ENCODE assay signal across 1 cellular context in the genomic region with DNA sequence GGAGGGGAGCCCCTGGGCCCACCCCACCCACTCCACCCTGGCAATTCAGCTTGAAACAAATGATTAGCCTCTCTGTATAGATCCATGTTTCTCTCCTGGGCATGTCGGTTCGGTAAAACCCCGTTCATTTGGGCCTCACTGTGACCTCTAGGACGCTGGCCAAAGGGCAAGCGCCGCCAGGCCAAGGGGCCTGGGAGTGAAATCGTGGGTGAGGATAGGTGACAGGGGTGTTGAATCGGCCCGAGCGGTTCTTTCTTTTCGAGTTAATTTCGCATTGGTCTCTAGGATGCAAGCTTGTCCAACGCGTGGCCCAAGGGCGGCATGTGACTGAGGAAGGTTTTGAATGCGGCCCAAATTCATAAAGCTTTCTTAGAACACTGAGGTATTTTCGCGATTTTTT.
TF ChIP-seq lines count a peak whose summit lies in the region.

No MANE protein-coding gene starts in this region.

TF ChIP-seq in GM12878, 131 proteins besides CTCF, POLR2A, EP300 and RAD21 (continued from another document):
- TF ChIP-seq, protein P1, sequence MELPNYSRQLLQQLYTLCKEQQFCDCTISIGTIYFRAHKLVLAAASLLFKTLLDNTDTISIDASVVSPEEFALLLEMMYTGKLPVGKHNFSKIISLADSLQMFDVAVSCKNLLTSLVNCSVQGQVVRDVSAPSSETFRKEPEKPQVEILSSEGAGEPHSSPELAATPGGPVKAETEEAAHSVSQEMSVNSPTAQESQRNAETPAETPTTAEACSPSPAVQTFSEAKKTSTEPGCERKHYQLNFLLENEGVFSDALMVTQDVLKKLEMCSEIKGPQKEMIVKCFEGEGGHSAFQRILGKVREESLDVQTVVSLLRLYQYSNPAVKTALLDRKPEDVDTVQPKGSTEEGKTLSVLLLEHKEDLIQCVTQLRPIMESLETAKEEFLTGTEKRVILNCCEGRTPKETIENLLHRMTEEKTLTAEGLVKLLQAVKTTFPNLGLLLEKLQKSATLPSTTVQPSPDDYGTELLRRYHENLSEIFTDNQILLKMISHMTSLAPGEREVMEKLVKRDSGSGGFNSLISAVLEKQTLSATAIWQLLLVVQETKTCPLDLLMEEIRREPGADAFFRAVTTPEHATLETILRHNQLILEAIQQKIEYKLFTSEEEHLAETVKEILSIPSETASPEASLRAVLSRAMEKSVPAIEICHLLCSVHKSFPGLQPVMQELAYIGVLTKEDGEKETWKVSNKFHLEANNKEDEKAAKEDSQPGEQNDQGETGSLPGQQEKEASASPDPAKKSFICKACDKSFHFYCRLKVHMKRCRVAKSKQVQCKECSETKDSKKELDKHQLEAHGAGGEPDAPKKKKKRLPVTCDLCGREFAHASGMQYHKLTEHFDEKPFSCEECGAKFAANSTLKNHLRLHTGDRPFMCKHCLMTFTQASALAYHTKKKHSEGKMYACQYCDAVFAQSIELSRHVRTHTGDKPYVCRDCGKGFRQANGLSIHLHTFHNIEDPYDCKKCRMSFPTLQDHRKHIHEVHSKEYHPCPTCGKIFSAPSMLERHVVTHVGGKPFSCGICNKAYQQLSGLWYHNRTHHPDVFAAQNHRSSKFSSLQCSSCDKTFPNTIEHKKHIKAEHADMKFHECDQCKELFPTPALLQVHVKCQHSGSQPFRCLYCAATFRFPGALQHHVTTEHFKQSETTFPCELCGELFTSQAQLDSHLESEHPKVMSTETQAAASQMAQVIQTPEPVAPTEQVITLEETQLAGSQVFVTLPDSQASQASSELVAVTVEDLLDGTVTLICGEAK (IDR thresholded peaks at IDR 0.05; ENCODE audit: borderline replicate concordance), result 0 out of 2 replicates have a peak, but pooled peaks have one; percentile 42
- TF ChIP-seq, protein P2, sequence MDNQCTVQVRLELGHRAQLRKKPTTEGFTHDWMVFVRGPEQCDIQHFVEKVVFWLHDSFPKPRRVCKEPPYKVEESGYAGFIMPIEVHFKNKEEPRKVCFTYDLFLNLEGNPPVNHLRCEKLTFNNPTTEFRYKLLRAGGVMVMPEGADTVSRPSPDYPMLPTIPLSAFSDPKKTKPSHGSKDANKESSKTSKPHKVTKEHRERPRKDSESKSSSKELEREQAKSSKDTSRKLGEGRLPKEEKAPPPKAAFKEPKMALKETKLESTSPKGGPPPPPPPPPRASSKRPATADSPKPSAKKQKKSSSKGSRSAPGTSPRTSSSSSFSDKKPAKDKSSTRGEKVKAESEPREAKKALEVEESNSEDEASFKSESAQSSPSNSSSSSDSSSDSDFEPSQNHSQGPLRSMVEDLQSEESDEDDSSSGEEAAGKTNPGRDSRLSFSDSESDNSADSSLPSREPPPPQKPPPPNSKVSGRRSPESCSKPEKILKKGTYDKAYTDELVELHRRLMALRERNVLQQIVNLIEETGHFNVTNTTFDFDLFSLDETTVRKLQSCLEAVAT (IDR thresholded peaks at IDR 0.05), result peak; percentile 96
- 0 out of 2 replicates have a peak, but pooled peaks have one; percentile 14 for TF ChIP-seq CBX5 (IDR thresholded peaks at IDR 0.05; ENCODE audit: low read depth)
- TF ChIP-seq NFYA (IDR thresholded peaks at IDR 0.05; ENCODE audit: borderline replicate concordance, low read depth, low read length), result no peak
